Comparison of ENCODE assay signal across 10 cellular contexts in genomic region chr3:46844851-46845250, GRCh38. TPM values are rescaled to one million over a fixed set of nuclear protein-coding genes. Genes with fewer than 3 reads are reported as not detected.
A peak's percentile ranks its signal among the peaks of the same experiment; 100 is the strongest.
DNase-seq lines count a peak whose midpoint lies in the region; ATAC-seq, FAIRE-seq and TF ChIP-seq lines count a peak whose summit lies in the region.
"Had no signal": no experiment of that assay in that cellular context is flagged by ENCODE, and none has a peak within 500 bp of the region (broad histone marks: within the 10 kb centered on the region; RNA-seq: fewer than 3 reads in every experiment).

No MANE protein-coding gene starts in this region.

- RAD21 ChIA-PET in GM12878 (lab: Charles Lee; ENCODE audit: unreplicated experiment) = interaction anchor here (1.0 to 1.5 kb wide), 3 partner anchors 15 to 68 kb away, joined by 3 to 4 read pairs (median 4); no protein-coding TSS in a partner anchor

- H3K4me3 Mint-ChIP-seq in activated T-cell treated with anti-CD3 and anti-CD28 coated beads, Interleukin-2, amount 50 U/mL, for 72 hours = peak overlapping the region; percentile 61 to 84

- CTCF ChIA-PET in GM12878 (lab: Yijun Ruan, JAX) = interaction anchor here (0.7 to 1.7 kb wide), 7 partner anchors 16 to 255 kb away, joined by 3 to 4 read pairs (median 3); partner anchors contain the start of gene MYL3

- H2AFZ ChIP-seq in GM12878 (ENCODE audit: control insufficient read depth, low read depth, low read length) = peak overlapping the region; percentile 5; the same call in 1 of the 2 replicates

- H3K4me3 ChIP-seq in GM12878 = no peak overlapping the region
- H3K4me3 ChIP-seq in mesendoderm (ENCODE audit: low read length) = no peak overlapping the region
- H3K4me3 ChIP-seq in thyroid gland (replicated peaks in 1 of 3) = peak overlapping the region in 2 of 3 donors; percentile 8 to 48

- H3K9me3 ChIP-seq in GM12878 (replicated peaks; ENCODE audit: control insufficient read depth, insufficient read depth, low read length) = peaks cover 5% of the 10 kb centered on the region; the same call in 1 of the 3 replicates
- H3K9me3 ChIP-seq in thyroid gland = no peaks in the 10 kb centered on the region

- FAIRE-seq in GM12878 (lab: Jason Lieb, UNC) = no peak

- peaks cover 11% of the 10 kb centered on the region for H3K27me3 Mint-ChIP-seq in activated T-cell treated with anti-CD3 and anti-CD28 coated beads, Interleukin-2, amount 50 U/mL, for 72 hours (ENCODE audit: low read depth)

- DNase-seq in activated T-cell treated with anti-CD3 and anti-CD28 coated beads, Interleukin-2, amount 50 U/mL, for 72 hours = no peak
- no peak for DNase-seq in activated T-cell treated with anti-CD3 and anti-CD28 coated beads, Interleukin-2, amount 50 U/mL, for 48 hours
- no peak for DNase-seq in GM12878 (ENCODE audit: low read depth, low spot score)
- peak; percentile 89 for DNase-seq in mesendoderm
- no peak for DNase-seq in thyroid gland
- no peak for DNase-seq in AG20443 (ENCODE audit: low spot score)
- no peak for DNase-seq in A172 (ENCODE audit: low spot score)
- DNase-seq: activated CD4-positive, alpha-beta T cell treated with anti-CD3 and anti-CD28 coated beads, Interleukin-2, amount 50 U/mL, for 4 hours; NCI-H82 had no signal

- peak overlapping the region; percentile 15 for H2BK120ac ChIP-seq in mesendoderm (ENCODE audit: low read depth, low read length)

- POLR2A ChIA-PET in GM12878 (lab: Charles Lee) = no interaction called here

- H3K18ac ChIP-seq in mesendoderm (ENCODE audit: low read length) = peak overlapping the region; percentile 77

- H3K36me3 ChIP-seq in GM12878 (ENCODE audit: control insufficient read depth in 2 of 2, insufficient read depth in 2 of 2, low read length in 1 of 2) (no peaks in the 10 kb centered on the region), mesendoderm (ENCODE audit: control insufficient read depth, insufficient read depth, low read length) (no peaks in the 10 kb centered on the region), thyroid gland (no peaks in the 10 kb centered on the region)

- in situ Hi-C loops in GM12878 (cut with MboI) = no loop called here

- H3K4me2 ChIP-seq in GM12878 (ENCODE audit: control insufficient read depth, insufficient read depth) = peak overlapping the region; percentile 89
- H3K4me2 ChIP-seq in mesendoderm (ENCODE audit: low read length) = peak overlapping the region; percentile 42

- no peaks in the 10 kb centered on the region for H3K79me1 ChIP-seq in mesendoderm (ENCODE audit: low read length)

- no peak overlapping the region for H4K5ac ChIP-seq in mesendoderm (ENCODE audit: low read length)

- no peak overlapping the region for H2AK5ac ChIP-seq in mesendoderm (ENCODE audit: low read length)

- SMC1A ChIA-PET in GM12878 (lab: Charles Lee; ENCODE audit: uncharacterized antibody, unreplicated experiment) = interaction anchor here (0.8 to 1.3 kb wide), 2 partner anchors 13 to 24 kb away, joined by 4 to 5 read pairs; no protein-coding TSS in a partner anchor

- no peaks in the 10 kb centered on the region for H4K20me1 ChIP-seq in GM12878 (ENCODE audit: control insufficient read depth, insufficient read depth)

- TF ChIP-seq RAD21 in GM12878 (IDR thresholded peaks at IDR 0.05; ENCODE audit: insufficient read depth, low read depth, low read length) = no peak

- TF ChIP-seq CTCF in GM12878 (IDR thresholded peaks at IDR 0.05 in 2 of 3, conservative IDR thresholded peaks at IDR 0.05 in 1 of 3; ENCODE audit: control insufficient read depth in 2 of 3, extremely low read depth in 1 of 3, insufficient read depth in 1 of 3, low read depth in 3 of 3, low read length in 3 of 3) = no peak
- no peak for TF ChIP-seq CTCF in thyroid gland (IDR thresholded peaks at IDR 0.05)

- H3K9me3 Mint-ChIP-seq in activated T-cell treated with anti-CD3 and anti-CD28 coated beads, Interleukin-2, amount 50 U/mL, for 72 hours = peaks cover 6 to 10% of the 10 kb centered on the region in 2 donors

- H4K8ac ChIP-seq in mesendoderm (ENCODE audit: low read depth, low read length) = no peak overlapping the region

- H3K23ac ChIP-seq in mesendoderm (ENCODE audit: low read length) = no peak overlapping the region

- TF ChIP-seq POLR2A in GM12878 (IDR thresholded peaks at IDR 0.05; ENCODE audit: low read depth, low read length) = no peak
- no peak for TF ChIP-seq POLR2A in thyroid gland (IDR thresholded peaks at IDR 0.05)

- ATAC-seq in activated T-cell treated with anti-CD3 and anti-CD28 coated beads, Interleukin-2, amount 50 U/mL, for 72 hours (replicated peaks in 1 of 2) = no peak
- ATAC-seq in GM12878 (no peak), GM21515 (IDR thresholded peaks at IDR 0.05; ENCODE audit: unreplicated experiment) (no peak)

- TF ChIP-seq EP300 in GM12878 (IDR thresholded peaks at IDR 0.05; ENCODE audit: borderline replicate concordance in 1 of 2, control insufficient read depth in 1 of 2, low read depth in 2 of 2, low read length in 2 of 2) = no peak

- intact Hi-C loops in GM12878 (cut with micrococcal nuclease; ENCODE audit: unreplicated experiment) (no loop called here), thyroid gland (cut with DNase I) (no loop called here)

- 44% methylated on average over 6 of the region's 11 CpGs for WGBS in GM12878 (ENCODE audit: insufficient coverage, insufficient replicate concordance, low lambda C conversion rate, missing lambda C conversion rate)
- no CpG with 5 or more reads among the region's 11 CpGs for whole genome bisulfite sequencing in mesendoderm (ENCODE audit: extremely low coverage, insufficient coverage, low lambda C conversion rate)
- 31 to 35% methylated on average over 11 of the region's 11 CpGs for WGBS in thyroid gland, 2 donors

- no TSS peak for BruUV-seq in GM12878 (replicated peaks; lab: Mats Ljungman, UMichigan)

- H3K4me1 ChIP-seq in GM12878 (ENCODE audit: control insufficient read depth, insufficient read depth, low read length) = peaks cover 9% of the 10 kb centered on the region
- H3K4me1 ChIP-seq in mesendoderm (ENCODE audit: control insufficient read depth, low read depth, low read length) = peaks cover 7% of the 10 kb centered on the region
- peaks cover 6 to 21% of the 10 kb centered on the region in 2 donors for H3K4me1 ChIP-seq in thyroid gland

- no peaks in the 10 kb centered on the region for H3K27me3 ChIP-seq in GM12878 (replicated peaks in 1 of 2; ENCODE audit: control insufficient read depth in 2 of 2, insufficient read depth in 2 of 2, low read length in 1 of 2)
- no peaks in the 10 kb centered on the region for H3K27me3 ChIP-seq in mesendoderm (ENCODE audit: insufficient read depth, low read length, poor library complexity)
- no peaks in the 10 kb centered on the region for H3K27me3 ChIP-seq in thyroid gland

- H3K27ac ChIP-seq in GM12878 (ENCODE audit: control insufficient read depth, insufficient read depth) (no peak overlapping the region), mesendoderm (ENCODE audit: low read depth, low read length) (peak overlapping the region; percentile 84), thyroid gland (peak overlapping the region in 2 of 3 donors; percentile 73 to 84)

- peak overlapping the region; percentile 86 for H3K56ac ChIP-seq in mesendoderm (ENCODE audit: low read length)

- no peaks in the 10 kb centered on the region for H3K4me1 Mint-ChIP-seq in activated T-cell treated with anti-CD3 and anti-CD28 coated beads, Interleukin-2, amount 50 U/mL, for 72 hours (ENCODE audit: low read depth)

- peaks cover 5 to 7% of the 10 kb centered on the region in 2 donors for H3K36me3 Mint-ChIP-seq in activated T-cell treated with anti-CD3 and anti-CD28 coated beads, Interleukin-2, amount 50 U/mL, for 72 hours (ENCODE audit: insufficient read depth in 2 of 2)

- H2BK15ac ChIP-seq in mesendoderm (replicated peaks; ENCODE audit: low read depth) = no peak overlapping the region

- H3K27ac Mint-ChIP-seq in activated T-cell treated with anti-CD3 and anti-CD28 coated beads, Interleukin-2, amount 50 U/mL, for 72 hours = peak overlapping the region; percentile 36

- peak overlapping the region; percentile 90 for H3K4ac ChIP-seq in mesendoderm (ENCODE audit: low read depth, low read length)

- peak overlapping the region; percentile 66 for H2BK5ac ChIP-seq in mesendoderm (ENCODE audit: low read length)

- H3K79me2 ChIP-seq in GM12878 (ENCODE audit: control insufficient read depth, insufficient read depth, low read length) (no peaks in the 10 kb centered on the region), mesendoderm (ENCODE audit: control insufficient read depth, insufficient read depth, low read length) (no peaks in the 10 kb centered on the region)

- H3K9ac ChIP-seq in GM12878 (ENCODE audit: control insufficient read depth, insufficient read depth, low read length) (no peak overlapping the region; the same call in 1 of the 2 replicates), mesendoderm (ENCODE audit: low read length) (peak overlapping the region; percentile 70)

RNA-seq across cellular contexts. Expression of gene MYL3, which starts 18.4 kb away (rescaled TPM):
- total RNA-seq in activated T-cell treated with anti-CD3 and anti-CD28 coated beads, Interleukin-2, amount 50 U/mL, for 72 hours = not detected
- total RNA-seq in GM12878 (2013; cell fraction: nucleolus; rRNA removed) = not detected in 2 replicates
- not detected in 2 replicates for total RNA-seq in GM12878 (2014; rRNA removed)
- total RNA-seq in GM12878 (2014; rRNA removed; fragmentation: Illumina TruSeq; extraction: Trizol) = not detected in 2 replicates
- not detected in 2 replicates for total RNA-seq in GM12878 (2021)
- polyA plus RNA-seq in GM12878 (2011; ENCODE audit: low read depth) = not detected
- polyA plus RNA-seq in GM12878 (2011; rRNA removed) = not detected in 2 replicates
- polyA plus RNA-seq in GM12878 (2011; cell fraction: cytosol; rRNA removed) = 0.15 TPM in 1 of 2 replicates, not detected in the other
- not detected in 2 replicates for polyA plus RNA-seq in GM12878 (2011; cell fraction: nucleus; rRNA removed)
- 0.15 TPM in 1 of 2 replicates, not detected in the other for polyA plus RNA-seq in GM12878 (2012)
- not detected in 2 replicates for polyA plus RNA-seq in GM12878 (2014; fragmentation: Illumina TruSeq; extraction: Trizol)
- not detected for polyA plus RNA-seq in GM12878 (2014; fragmentation: Nextera tagmentation; extraction: Ambion mirVana)
- polyA plus RNA-seq in GM12878 (2014; rRNA removed) = not detected in 2 replicates
- under 1 TPM in 1 of 2 experiments, not detected in 1; 0.40 TPM for polyA plus RNA-seq in GM12878 (2016; fragmentation: Nextera tagmentation; extraction: Ambion mirVana)
- polyA minus RNA-seq in GM12878 (2011; rRNA and poly(A)+ RNA removed) = not detected in 2 replicates
- not detected in 2 replicates for polyA minus RNA-seq in GM12878 (2011; cell fraction: cytosol; rRNA and poly(A)+ RNA removed)
- not detected in 2 replicates for polyA minus RNA-seq in GM12878 (2011; cell fraction: nucleus; rRNA and poly(A)+ RNA removed)
- 0.24 TPM for polyA plus RNA-seq in mesendoderm (2013, experiment 1 of 2)
- polyA plus RNA-seq in mesendoderm (2013, experiment 2 of 2) = 0.11 TPM
- total RNA-seq in thyroid gland = 1 to 10 TPM in 2 of 4 donors, not detected in 2; 1.8 to 2.8 TPM
- 0.57 and 1.3 TPM in 2 replicates for total RNA-seq in A172 (2014; rRNA removed; shearing (Covaris generic))

RNA-seq across cellular contexts. Expression of gene PTH1R, which starts 32.7 kb away (rescaled TPM):
- total RNA-seq in activated T-cell treated with anti-CD3 and anti-CD28 coated beads, Interleukin-2, amount 50 U/mL, for 72 hours = not detected
- total RNA-seq in GM12878 (2013; cell fraction: nucleolus; rRNA removed) = not detected in 2 replicates
- not detected in 2 replicates for total RNA-seq in GM12878 (2014; rRNA removed)
- not detected in 2 replicates for total RNA-seq in GM12878 (2014; rRNA removed; fragmentation: Illumina TruSeq; extraction: Trizol)
- total RNA-seq in GM12878 (2021) = not detected in 2 replicates
- not detected for polyA plus RNA-seq in GM12878 (2011; ENCODE audit: low read depth)
- not detected in 2 replicates for polyA plus RNA-seq in GM12878 (2011; rRNA removed)
- polyA plus RNA-seq in GM12878 (2011; cell fraction: cytosol; rRNA removed) = 0.03 and 0.13 TPM in 2 replicates
- polyA plus RNA-seq in GM12878 (2011; cell fraction: nucleus; rRNA removed) = 0.61 and 1.2 TPM in 2 replicates
- 0.22 TPM in 1 of 2 replicates, not detected in the other for polyA plus RNA-seq in GM12878 (2012)
- polyA plus RNA-seq in GM12878 (2014; fragmentation: Illumina TruSeq; extraction: Trizol) = not detected in 2 replicates
- polyA plus RNA-seq in GM12878 (2014; fragmentation: Nextera tagmentation; extraction: Ambion mirVana) = not detected
- 0.20 TPM in 1 of 2 replicates, not detected in the other for polyA plus RNA-seq in GM12878 (2014; rRNA removed)
- not detected for polyA plus RNA-seq in GM12878 (2016; fragmentation: Nextera tagmentation; extraction: Ambion mirVana)
- polyA minus RNA-seq in GM12878 (2011; rRNA and poly(A)+ RNA removed) = not detected in 2 replicates
- not detected in 2 replicates for polyA minus RNA-seq in GM12878 (2011; cell fraction: cytosol; rRNA and poly(A)+ RNA removed)
- polyA minus RNA-seq in GM12878 (2011; cell fraction: nucleus; rRNA and poly(A)+ RNA removed) = not detected in 2 replicates
- polyA plus RNA-seq in mesendoderm (2013, experiment 1 of 2) = 4.0 TPM
- 4.5 TPM for polyA plus RNA-seq in mesendoderm (2013, experiment 2 of 2)
- total RNA-seq in thyroid gland = 10 to 100 TPM in 1 of 4 donors, 1 to 10 TPM in 3; 1.2 to 10.6 (median 4.4) TPM
- 2.8 and 4.9 TPM in 2 replicates for total RNA-seq in A172 (2014; rRNA removed; shearing (Covaris generic))

Comparison
In these comparisons a context has a peak if more than half of its experiments do, and no peak if none do; other contexts are left out.
1. H3K4me3 ChIP-seq: peak in thyroid gland (2 of 3); none in GM12878 (single experiment) and mesendoderm (single experiment).